In the genomic region with DNA sequence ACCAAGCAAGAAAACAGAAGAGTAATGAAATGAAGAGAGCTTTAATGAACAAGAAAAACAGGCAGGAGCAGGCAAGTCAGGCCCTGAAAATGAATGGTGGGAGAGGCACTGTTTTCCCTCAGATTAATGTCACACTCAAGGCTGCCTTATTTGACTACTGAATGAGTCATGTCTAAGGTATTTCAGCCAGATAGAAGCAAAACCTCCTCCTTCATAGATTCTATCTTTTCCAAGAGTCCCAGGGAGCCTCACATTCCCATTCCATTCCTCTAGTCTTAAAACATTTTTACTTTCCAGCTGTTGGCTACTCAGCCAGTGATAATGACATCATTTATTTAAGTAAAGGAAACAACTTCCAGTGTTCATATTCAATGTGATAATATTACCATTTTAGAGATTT, we compare ENCODE assay signal across 1 cellular context.
TF ChIP-seq lines count a peak whose summit lies in the region.

No MANE protein-coding gene starts in this region.

TF ChIP-seq in GM23338, 12 proteins besides CTCF, POLR2A, EP300 and RAD21 (continued from another document):
- TF ChIP-seq, protein P1, sequence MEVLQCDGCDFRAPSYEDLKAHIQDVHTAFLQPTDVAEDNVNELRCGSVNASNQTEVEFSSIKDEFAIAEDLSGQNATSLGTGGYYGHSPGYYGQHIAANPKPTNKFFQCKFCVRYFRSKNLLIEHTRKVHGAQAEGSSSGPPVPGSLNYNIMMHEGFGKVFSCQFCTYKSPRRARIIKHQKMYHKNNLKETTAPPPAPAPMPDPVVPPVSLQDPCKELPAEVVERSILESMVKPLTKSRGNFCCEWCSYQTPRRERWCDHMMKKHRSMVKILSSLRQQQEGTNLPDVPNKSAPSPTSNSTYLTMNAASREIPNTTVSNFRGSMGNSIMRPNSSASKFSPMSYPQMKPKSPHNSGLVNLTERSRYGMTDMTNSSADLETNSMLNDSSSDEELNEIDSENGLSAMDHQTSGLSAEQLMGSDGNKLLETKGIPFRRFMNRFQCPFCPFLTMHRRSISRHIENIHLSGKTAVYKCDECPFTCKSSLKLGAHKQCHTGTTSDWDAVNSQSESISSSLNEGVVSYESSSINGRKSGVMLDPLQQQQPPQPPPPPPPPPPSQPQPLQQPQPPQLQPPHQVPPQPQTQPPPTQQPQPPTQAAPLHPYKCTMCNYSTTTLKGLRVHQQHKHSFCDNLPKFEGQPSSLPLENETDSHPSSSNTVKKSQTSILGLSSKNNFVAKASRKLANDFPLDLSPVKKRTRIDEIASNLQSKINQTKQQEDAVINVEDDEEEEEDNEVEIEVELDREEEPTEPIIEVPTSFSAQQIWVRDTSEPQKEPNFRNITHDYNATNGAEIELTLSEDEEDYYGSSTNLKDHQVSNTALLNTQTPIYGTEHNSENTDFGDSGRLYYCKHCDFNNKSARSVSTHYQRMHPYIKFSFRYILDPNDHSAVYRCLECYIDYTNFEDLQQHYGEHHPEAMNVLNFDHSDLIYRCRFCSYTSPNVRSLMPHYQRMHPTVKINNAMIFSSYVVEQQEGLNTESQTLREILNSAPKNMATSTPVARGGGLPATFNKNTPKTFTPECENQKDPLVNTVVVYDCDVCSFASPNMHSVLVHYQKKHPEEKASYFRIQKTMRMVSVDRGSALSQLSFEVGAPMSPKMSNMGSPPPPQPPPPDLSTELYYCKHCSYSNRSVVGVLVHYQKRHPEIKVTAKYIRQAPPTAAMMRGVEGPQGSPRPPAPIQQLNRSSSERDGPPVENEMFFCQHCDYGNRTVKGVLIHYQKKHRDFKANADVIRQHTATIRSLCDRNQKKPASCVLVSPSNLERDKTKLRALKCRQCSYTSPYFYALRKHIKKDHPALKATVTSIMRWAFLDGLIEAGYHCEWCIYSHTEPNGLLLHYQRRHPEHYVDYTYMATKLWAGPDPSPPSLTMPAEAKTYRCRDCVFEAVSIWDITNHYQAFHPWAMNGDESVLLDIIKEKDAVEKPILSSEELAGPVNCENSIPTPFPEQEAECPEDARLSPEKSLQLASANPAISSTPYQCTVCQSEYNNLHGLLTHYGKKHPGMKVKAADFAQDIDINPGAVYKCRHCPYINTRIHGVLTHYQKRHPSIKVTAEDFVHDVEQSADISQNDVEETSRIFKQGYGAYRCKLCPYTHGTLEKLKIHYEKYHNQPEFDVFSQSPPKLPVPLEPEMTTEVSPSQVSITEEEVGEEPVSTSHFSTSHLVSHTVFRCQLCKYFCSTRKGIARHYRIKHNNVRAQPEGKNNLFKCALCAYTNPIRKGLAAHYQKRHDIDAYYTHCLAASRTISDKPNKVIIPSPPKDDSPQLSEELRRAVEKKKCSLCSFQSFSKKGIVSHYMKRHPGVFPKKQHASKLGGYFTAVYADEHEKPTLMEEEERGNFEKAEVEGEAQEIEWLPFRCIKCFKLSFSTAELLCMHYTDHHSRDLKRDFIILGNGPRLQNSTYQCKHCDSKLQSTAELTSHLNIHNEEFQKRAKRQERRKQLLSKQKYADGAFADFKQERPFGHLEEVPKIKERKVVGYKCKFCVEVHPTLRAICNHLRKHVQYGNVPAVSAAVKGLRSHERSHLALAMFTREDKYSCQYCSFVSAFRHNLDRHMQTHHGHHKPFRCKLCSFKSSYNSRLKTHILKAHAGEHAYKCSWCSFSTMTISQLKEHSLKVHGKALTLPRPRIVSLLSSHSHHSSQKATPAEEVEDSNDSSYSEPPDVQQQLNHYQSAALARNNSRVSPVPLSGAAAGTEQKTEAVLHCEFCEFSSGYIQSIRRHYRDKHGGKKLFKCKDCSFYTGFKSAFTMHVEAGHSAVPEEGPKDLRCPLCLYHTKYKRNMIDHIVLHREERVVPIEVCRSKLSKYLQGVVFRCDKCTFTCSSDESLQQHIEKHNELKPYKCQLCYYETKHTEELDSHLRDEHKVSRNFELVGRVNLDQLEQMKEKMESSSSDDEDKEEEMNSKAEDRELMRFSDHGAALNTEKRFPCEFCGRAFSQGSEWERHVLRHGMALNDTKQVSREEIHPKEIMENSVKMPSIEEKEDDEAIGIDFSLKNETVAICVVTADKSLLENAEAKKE (CRISPR knock-in tag; IDR thresholded peaks at IDR 0.05): no peak
- TF ChIP-seq, protein P2, sequence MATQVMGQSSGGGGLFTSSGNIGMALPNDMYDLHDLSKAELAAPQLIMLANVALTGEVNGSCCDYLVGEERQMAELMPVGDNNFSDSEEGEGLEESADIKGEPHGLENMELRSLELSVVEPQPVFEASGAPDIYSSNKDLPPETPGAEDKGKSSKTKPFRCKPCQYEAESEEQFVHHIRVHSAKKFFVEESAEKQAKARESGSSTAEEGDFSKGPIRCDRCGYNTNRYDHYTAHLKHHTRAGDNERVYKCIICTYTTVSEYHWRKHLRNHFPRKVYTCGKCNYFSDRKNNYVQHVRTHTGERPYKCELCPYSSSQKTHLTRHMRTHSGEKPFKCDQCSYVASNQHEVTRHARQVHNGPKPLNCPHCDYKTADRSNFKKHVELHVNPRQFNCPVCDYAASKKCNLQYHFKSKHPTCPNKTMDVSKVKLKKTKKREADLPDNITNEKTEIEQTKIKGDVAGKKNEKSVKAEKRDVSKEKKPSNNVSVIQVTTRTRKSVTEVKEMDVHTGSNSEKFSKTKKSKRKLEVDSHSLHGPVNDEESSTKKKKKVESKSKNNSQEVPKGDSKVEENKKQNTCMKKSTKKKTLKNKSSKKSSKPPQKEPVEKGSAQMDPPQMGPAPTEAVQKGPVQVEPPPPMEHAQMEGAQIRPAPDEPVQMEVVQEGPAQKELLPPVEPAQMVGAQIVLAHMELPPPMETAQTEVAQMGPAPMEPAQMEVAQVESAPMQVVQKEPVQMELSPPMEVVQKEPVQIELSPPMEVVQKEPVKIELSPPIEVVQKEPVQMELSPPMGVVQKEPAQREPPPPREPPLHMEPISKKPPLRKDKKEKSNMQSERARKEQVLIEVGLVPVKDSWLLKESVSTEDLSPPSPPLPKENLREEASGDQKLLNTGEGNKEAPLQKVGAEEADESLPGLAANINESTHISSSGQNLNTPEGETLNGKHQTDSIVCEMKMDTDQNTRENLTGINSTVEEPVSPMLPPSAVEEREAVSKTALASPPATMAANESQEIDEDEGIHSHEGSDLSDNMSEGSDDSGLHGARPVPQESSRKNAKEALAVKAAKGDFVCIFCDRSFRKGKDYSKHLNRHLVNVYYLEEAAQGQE (IDR thresholded peaks at IDR 0.05; ENCODE audit: unreplicated experiment): no peak
- no peak for TF ChIP-seq EZH2phosphoT487 (IDR thresholded peaks at IDR 0.05; ENCODE audit: unreplicated experiment)
- TF ChIP-seq, protein P3, sequence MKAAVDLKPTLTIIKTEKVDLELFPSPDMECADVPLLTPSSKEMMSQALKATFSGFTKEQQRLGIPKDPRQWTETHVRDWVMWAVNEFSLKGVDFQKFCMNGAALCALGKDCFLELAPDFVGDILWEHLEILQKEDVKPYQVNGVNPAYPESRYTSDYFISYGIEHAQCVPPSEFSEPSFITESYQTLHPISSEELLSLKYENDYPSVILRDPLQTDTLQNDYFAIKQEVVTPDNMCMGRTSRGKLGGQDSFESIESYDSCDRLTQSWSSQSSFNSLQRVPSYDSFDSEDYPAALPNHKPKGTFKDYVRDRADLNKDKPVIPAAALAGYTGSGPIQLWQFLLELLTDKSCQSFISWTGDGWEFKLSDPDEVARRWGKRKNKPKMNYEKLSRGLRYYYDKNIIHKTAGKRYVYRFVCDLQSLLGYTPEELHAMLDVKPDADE (IDR thresholded peaks at IDR 0.05): no peak
- no peak for TF ChIP-seq STAT1 (IDR thresholded peaks at IDR 0.05; ENCODE audit: unreplicated experiment)
- no peak for TF ChIP-seq NANOG (IDR thresholded peaks at IDR 0.05; ENCODE audit: borderline replicate concordance)
- TF ChIP-seq JUNB (IDR thresholded peaks at IDR 0.05; ENCODE audit: unreplicated experiment): no peak
- TF ChIP-seq ZNF114 (CRISPR knock-in tag; IDR thresholded peaks at IDR 0.05): no peak
- no peak for TF ChIP-seq ZNF331 (CRISPR knock-in tag; IDR thresholded peaks at IDR 0.05; ENCODE audit: low read depth)
- TF ChIP-seq POLR2AphosphoS5 (IDR thresholded peaks at IDR 0.05; ENCODE audit: low read depth): no peak
- TF ChIP-seq EZH2 (IDR thresholded peaks at IDR 0.05; ENCODE audit: low read depth, unreplicated experiment): no peak
TF ChIP-seq in GM23338: peak in this region for 0.
